8 cellular contexts compared by ENCODE assay signal in the genomic region with DNA sequence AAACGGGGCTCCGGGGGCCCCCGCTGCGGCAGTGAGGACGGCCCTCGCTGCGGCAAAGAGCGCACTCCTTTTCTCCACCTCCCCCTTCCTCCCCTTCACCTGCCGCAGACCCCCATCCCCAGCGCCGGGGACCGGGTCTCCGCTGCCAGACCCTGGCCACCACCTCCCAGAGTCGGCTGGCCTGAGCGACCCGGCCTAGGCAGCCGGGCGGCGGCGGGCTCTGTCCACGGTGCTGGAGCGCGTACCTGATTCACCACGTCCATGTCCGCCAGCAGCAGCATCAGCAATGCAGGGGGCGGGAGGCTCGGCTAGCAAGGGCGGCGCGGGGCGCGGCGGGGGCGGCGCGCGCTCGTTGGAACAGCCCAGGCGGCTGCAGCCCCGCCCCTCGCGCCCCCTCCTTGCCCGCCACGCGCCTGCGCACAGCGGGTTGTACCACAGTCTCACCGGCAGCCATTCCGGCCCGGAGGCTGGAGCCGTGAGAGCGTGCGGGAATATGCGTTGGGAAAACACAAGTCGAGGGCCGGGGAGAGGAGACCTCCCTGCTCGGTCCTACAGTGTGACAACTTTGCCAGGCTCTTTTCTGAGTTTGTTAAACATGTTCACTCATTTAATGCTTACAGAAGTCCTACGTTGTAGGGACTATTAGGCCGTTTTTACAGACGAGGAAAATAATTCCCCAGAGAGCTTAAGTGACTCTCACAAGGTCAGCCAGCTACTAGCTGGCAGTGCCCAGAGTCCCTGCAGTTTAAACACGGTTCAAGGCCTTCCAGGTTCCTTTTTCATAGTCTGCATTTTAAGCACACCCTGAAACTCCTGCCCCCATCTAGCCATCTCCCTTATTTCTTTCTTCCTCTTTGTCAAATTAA.
DNase-seq lines count a peak whose midpoint lies in the region; ATAC-seq lines count a peak whose summit lies in the region.

A gene (minus strand): TSS at position 288 of the 866 bp plus-strand sequence. CDS start 7 bp downstream, at position 281.

- peak within 1 kb of the TSS; percentile 55 for H3K4me3 ChIP-seq in endocrine pancreas (ENCODE audit: control insufficient read depth, insufficient read depth, low read length)

- DNase-seq in CMK (ENCODE audit: low read depth) (peak; percentile 78), HK-2 (ENCODE audit: unreplicated experiment) (peak; percentile 93), NOMO-1 (lab: John Stamatoyannopoulos, UW; ENCODE audit: unreplicated experiment in 2 of 2) (peak; percentile 67 to 82), middle frontal gyrus (ENCODE audit: extremely low spot score, low spot score) (peak; percentile 75)
- DNase-seq in activated CD8-positive, alpha-beta memory T cell treated with anti-CD3 and anti-CD28 coated beads, Interleukin-2, amount 50 U/mL, for 1 hour (ENCODE audit: extremely low read depth), result peak; percentile 62
- peak; percentile 75 to 77 for DNase-seq in stimulated activated CD8-positive, alpha-beta memory T cell treated with anti-CD3 and anti-CD28 coated beads, Interleukin-15, amount 100 ng/mL, for 48 hours (ENCODE audit: low read depth in 2 of 2)

- H3K36me3 ChIP-seq in endocrine pancreas (ENCODE audit: control insufficient read depth, insufficient read depth, low read length), result no peaks in the 10 kb centered on the region

- peaks cover 6% of the 10 kb centered on the region for H3K4me1 ChIP-seq in endocrine pancreas (ENCODE audit: control insufficient read depth, insufficient read depth, low read length)

- H3K27me3 ChIP-seq in endocrine pancreas (ENCODE audit: control insufficient read depth, insufficient read depth, low read length), result no peaks in the 10 kb centered on the region

- H3K9me3 ChIP-seq in endocrine pancreas (ENCODE audit: control insufficient read depth, low read length), result no peaks in the 10 kb centered on the region

- ATAC-seq in GM19452 (IDR thresholded peaks at IDR 0.05; ENCODE audit: unreplicated experiment), result peak; percentile 96

- peak within 1 kb of the TSS; percentile 80 for H3K9ac ChIP-seq in endocrine pancreas (ENCODE audit: control insufficient read depth, insufficient read depth, low read length)

Comparison
In these comparisons a context has a peak if more than half of its experiments do, and no peak if none do; other contexts are left out.
1. Peak in every context shown above with its lines: DNase-seq, ATAC-seq and H3K4me3 ChIP-seq.